7 cellular contexts compared by ENCODE assay signal in genomic region chr6:57094689-57095088, GRCh38.
"Had no signal": no experiment of that assay in that cellular context is flagged by ENCODE, and none has a peak within 500 bp of the region (broad histone marks: within the 10 kb centered on the region; RNA-seq: fewer than 3 reads in every experiment).

No MANE protein-coding gene starts in this region.

- H3K4me2 ChIP-seq: GM23338 had no signal

- ATAC-seq: GM23338 had no signal

- H2AFZ ChIP-seq: GM23338 had no signal

- H3K4me3 ChIP-seq: GM23338 had no signal

- FAIRE-seq: H1, H54, HTR-8/SVneo had no signal

- DNase-seq: H9, HCEC 1CT, KG1 had no signal
